In the genomic region with DNA sequence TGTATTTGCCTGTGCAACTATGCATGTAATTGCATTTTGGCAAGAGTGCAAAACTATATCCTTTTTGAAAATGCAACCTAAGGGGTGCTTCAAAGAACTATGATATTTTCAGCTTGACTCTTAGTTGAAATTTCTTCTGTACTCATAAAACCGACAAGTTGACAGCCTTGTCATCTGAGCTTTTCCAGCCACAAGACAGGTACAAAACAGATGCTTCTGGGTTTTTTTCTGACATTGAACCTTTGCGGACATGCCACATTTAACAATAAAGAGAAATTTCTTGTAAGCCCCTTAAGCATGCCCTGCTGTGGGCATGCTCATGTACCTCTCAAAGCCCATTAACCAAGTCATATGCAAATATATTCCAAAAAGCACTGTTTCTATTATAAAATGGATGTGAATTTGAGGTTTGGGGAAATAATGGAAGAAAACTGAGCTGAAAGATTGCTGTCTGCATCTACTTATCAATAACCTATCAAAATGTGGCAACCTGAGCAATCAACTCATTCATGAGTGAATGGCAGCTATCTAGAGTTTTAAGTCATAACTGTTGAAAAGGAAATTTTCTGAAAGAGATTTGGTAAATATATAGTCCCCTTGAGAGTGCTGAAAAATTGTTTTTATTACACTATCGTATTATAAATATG, we compare ENCODE assay signal across 5 cellular contexts.
"Had no signal": no experiment of that assay in that cellular context is flagged by ENCODE, and none has a peak within 500 bp of the region (broad histone marks: within the 10 kb centered on the region; RNA-seq: fewer than 3 reads in every experiment).

No MANE protein-coding gene starts in this region.

- DNase-seq: IMR-90, KBM-7 had no signal

- H3K4me3 ChIP-seq: K562 had no signal

- ATAC-seq: HepG2, K562 had no signal

- H3K27ac ChIP-seq: HL-60 had no signal
